9 cellular contexts compared by ENCODE assay signal in the genomic region with DNA sequence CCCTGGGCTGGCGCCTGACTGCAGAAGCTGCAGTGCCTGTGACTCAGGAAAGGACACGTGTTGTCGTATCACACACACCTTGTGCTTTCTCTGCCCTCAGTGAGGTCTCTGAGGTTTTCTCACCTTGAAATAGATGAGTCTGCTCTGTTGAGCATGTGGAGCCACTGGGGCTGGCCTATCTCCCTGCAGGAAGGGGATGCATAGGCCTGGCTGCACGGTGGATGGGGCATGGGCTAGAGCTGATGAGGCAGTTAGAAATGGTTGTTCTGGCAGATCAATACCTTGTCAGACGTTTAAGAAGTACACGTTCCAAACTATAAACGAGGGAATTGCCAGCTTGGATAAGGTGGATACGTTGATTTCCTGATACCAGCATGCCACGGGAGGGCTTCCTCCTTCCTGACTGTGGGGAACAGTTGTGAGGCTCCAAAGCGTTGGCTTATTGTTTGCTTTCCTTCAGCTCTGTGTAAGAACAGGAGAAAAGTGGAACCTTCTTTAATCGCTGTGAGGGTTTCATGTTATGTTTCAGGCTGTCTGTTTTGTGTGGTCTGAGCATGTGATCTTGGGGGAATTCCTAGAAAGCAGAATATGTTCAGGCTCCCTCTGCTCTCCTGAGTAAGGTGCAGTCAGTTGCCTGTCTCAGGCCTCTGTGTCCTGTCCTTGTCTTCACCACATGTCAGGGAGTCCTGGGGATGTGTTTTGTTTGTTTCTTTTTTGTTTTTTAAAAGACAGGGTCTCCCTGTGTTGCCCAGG. TPM values are rescaled to one million over a fixed set of nuclear protein-coding genes. Genes with fewer than 3 reads are reported as not detected.
A peak's percentile ranks its signal among the peaks of the same experiment; 100 is the strongest.
DNase-seq lines count a peak whose midpoint lies in the region; ATAC-seq and TF ChIP-seq lines count a peak whose summit lies in the region.
"Had no signal": no experiment of that assay in that cellular context is flagged by ENCODE, and none has a peak within 500 bp of the region (broad histone marks: within the 10 kb centered on the region; RNA-seq: fewer than 3 reads in every experiment).

No MANE protein-coding gene starts in this region.

- H3K27me3 Mint-ChIP-seq in MCF 10A (ENCODE audit: insufficient read depth, unreplicated experiment), result no peaks in the 10 kb centered on the region

- no peak overlapping the region for H3K4me3 Mint-ChIP-seq in MCF 10A (ENCODE audit: unreplicated experiment)

- H3K4me1 Mint-ChIP-seq in MCF 10A (ENCODE audit: insufficient read depth, unreplicated experiment), result no peaks in the 10 kb centered on the region

- intact Hi-C loops in spleen (cut with DNase I; ENCODE audit: low total_unique reads), result no loop called here
- intact Hi-C loops in MCF 10A (cut with micrococcal nuclease), result no loop called here

- peaks cover 4 to 30% (median 20%) of the 10 kb centered on the region in 6 donors for H3K4me1 ChIP-seq in spleen

- POLR2A ChIA-PET in MCF 10A (lab: Yijun Ruan, JAX), result interaction anchor here (0.6 kb wide), 2 partner anchors 83 to 267 kb away, joined by 3 read pairs; partner anchors contain the start of gene MCM3AP

- BruUV-seq in MCF 10A (replicated peaks; lab: Mats Ljungman, UMichigan), result no TSS peak

- peak; percentile 31 for DNase-seq in activated T-cell treated with anti-CD3 and anti-CD28 coated beads for 48 hours (ENCODE audit: low read depth)
- peak; percentile 18 for DNase-seq in stimulated activated CD4-positive, alpha-beta T cell treated with anti-CD3 and anti-CD28 coated beads, Interleukin-4, amount 100 ng/mL, for 1 hour
- no peak for DNase-seq in NAMALWA (ENCODE audit: low spot score)
- no peak for DNase-seq in spleen
- DNase-seq in MCF 10A (ENCODE audit: unreplicated experiment), result no peak
- DNase-seq: WERI-Rb-1 had no signal

- no peaks in the 10 kb centered on the region for H3K27me3 ChIP-seq in spleen (replicated peaks in 1 of 7)

- TF ChIP-seq CTCF in spleen (IDR thresholded peaks at IDR 0.05 in 8 of 11, conservative IDR thresholded peaks at IDR 0.05 in 3 of 11) (no peak), MCF 10A (IDR thresholded peaks at IDR 0.05; ENCODE audit: unreplicated experiment) (no peak)

- H3K27ac ChIP-seq in spleen, result peak overlapping the region in 4 of 8 donors; percentile 6 to 43 (median 32)
- H3K27ac ChIP-seq: WERI-Rb-1 had no signal

- ATAC-seq in GM18868 (IDR thresholded peaks at IDR 0.05; ENCODE audit: unreplicated experiment) (peak; percentile 82), HG03060 (IDR thresholded peaks at IDR 0.05; ENCODE audit: low read depth, unreplicated experiment) (peak; percentile 76), GM19324 (IDR thresholded peaks at IDR 0.05; ENCODE audit: low FRiP score, unreplicated experiment) (no peak)

- H3K9me3 Mint-ChIP-seq in MCF 10A (ENCODE audit: unreplicated experiment), result no peaks in the 10 kb centered on the region

- no peak for TF ChIP-seq POLR2A in spleen (IDR thresholded peaks at IDR 0.05)

- H3K36me3 Mint-ChIP-seq in MCF 10A (ENCODE audit: insufficient read depth, unreplicated experiment), result peaks cover 48% of the 10 kb centered on the region

- peaks cover 3 to 78% (median 35%) of the 10 kb centered on the region in 6 donors for H3K36me3 ChIP-seq in spleen

- WGBS in spleen, 5 donors, result 38 to 47% (median 42%) methylated on average over 10 to 11 of the region's 11 CpGs

- no peak overlapping the region for H3K4me3 ChIP-seq in spleen

- CTCF ChIA-PET in MCF 10A (lab: Yijun Ruan, JAX), result no interaction called here

- H3K27ac Mint-ChIP-seq in MCF 10A (ENCODE audit: low read depth, unreplicated experiment), result no peak overlapping the region

- H3K9me3 ChIP-seq in spleen, result no peaks in the 10 kb centered on the region

RNA-seq across cellular contexts. Expression of gene PCNT, which starts 44.8 kb away (rescaled TPM):
- total RNA-seq in spleen (10 to 100 TPM; 31.4 to 43.7 (median 37.1) TPM), MCF 10A (2022) (31.6 and 34.0 TPM in 2 replicates)
- polyA plus RNA-seq in spleen, result 10 to 100 TPM in 1 of 3 donors, 1 to 10 TPM in 2; 6.4 to 10.8 (median 7.8) TPM

RNA-seq across cellular contexts. Expression of gene C21orf58, which starts 45.0 kb away (rescaled TPM):
- total RNA-seq in spleen, result 1 to 10 TPM; 3.6 to 5.8 (median 4.7) TPM
- 1 to 10 TPM; 1.4 to 3.1 (median 2.2) TPM for polyA plus RNA-seq in spleen
- total RNA-seq in MCF 10A (2022), result 6.4 and 7.8 TPM in 2 replicates

Comparison
In these comparisons a context has a peak if more than half of its experiments do, and no peak if none do; other contexts are left out.
1. DNase-seq: peak in activated T-cell treated with anti-CD3 and anti-CD28 coated beads for 48 hours (single experiment) and stimulated activated CD4-positive, alpha-beta T cell treated with anti-CD3 and anti-CD28 coated beads, Interleukin-4, amount 100 ng/mL, for 1 hour (single experiment); none in NAMALWA (single experiment), spleen (single experiment) and MCF 10A (single experiment).